Comparison of ENCODE assay signal across 25 cellular contexts in genomic region chr14:37263656-37264236, GRCh38.
"Had no signal": no experiment of that assay in that cellular context is flagged by ENCODE, and none has a peak within 500 bp of the region (broad histone marks: within the 10 kb centered on the region; RNA-seq: fewer than 3 reads in every experiment).

No MANE protein-coding gene starts in this region.

- H3K27me3 ChIP-seq: breast epithelium, pancreas, spleen, suprapubic skin, tibial artery, upper lobe of right lung had no signal

- H3K9me3 ChIP-seq: breast epithelium, pancreas, prostate gland, spleen, suprapubic skin, tibial artery, upper lobe of right lung had no signal

- ATAC-seq: activated T-cell treated with anti-CD3 and anti-CD28 coated beads, Interleukin-2, amount 50 U/mL, for 4 hours; activated T-helper 17 cell treated with anti-CD3 and anti-CD28 coated beads, Interleukin-2, amount 50 U/mL, for 72 hours; esophagus mucosa; left ventricle myocardium superior; naive thymus-derived CD4-positive, alpha-beta T cell; pancreas; upper lobe of right lung had no signal

- H3K36me3 ChIP-seq: breast epithelium, pancreas, prostate gland, spleen, upper lobe of right lung had no signal

- DNase-seq: activated CD4-positive, alpha-beta memory T cell treated with anti-CD3 and anti-CD28 coated beads, Interleukin-2, amount 10 ng/mL, durations not matched to agents 7 days and 5 days; activated CD4-positive, alpha-beta T cell treated with anti-CD3 and anti-CD28 coated beads for 1 hour; activated CD4-positive, alpha-beta T cell treated with anti-CD3 and anti-CD28 coated beads, Interleukin-2, amount 10 ng/mL, durations not matched to agents 7 days and 5 days; activated gamma-delta T cell treated with Interleukin-2 at 50 U/mL for 16 hours; activated naive CD4-positive, alpha-beta T cell treated with anti-CD3 and anti-CD28 coated beads, Interleukin-2, amount 50 U/mL, for 16 hours; activated T-cell treated with anti-CD3 and anti-CD28 coated beads, Interleukin-2, amount 50 U/mL, for 4 hours; central memory CD4-positive, alpha-beta T cell; endodermal cell; islet precursor cell; left ventricle myocardium superior; mammary epithelial cell; midbrain; naive thymus-derived CD4-positive, alpha-beta T cell; nucleus accumbens; pancreas; retina; spleen; stimulated activated naive CD4-positive, alpha-beta T cell; tibial artery; upper lobe of right lung had no signal

- H3K27ac ChIP-seq: breast epithelium, pancreas, spleen, suprapubic skin, tibial artery, upper lobe of right lung had no signal

- H3K4me3 ChIP-seq: breast epithelium, pancreas, prostate gland, spleen, suprapubic skin, tibial artery, upper lobe of right lung had no signal

- H3K4me1 ChIP-seq: breast epithelium, pancreas, spleen, suprapubic skin, tibial artery, upper lobe of right lung had no signal
